ENCODE assay signal across 22 cellular contexts in the genomic region with DNA sequence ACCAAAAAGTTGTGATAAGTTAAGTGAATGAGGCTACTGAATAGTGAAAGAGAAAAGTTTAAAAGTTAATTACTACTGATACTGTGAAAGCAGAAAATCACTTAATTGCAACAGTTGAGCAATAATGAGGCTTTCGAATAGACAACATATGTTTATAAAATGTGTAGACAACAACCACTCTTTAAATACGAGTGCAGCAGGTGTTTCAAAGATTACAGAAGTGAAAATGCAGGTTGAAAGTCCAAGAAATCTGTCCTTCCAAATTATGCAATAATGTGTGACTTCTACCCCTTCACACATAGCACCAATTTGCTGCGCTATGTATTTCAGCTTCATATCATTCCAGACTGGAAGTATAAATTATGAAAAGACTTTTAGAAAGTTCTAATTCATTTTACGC.
DNase-seq lines count a peak whose midpoint lies in the region; ATAC-seq lines count a peak whose summit lies in the region.
"Had no signal": no experiment of that assay in that cellular context is flagged by ENCODE, and none has a peak within 500 bp of the region (broad histone marks: within the 10 kb centered on the region; RNA-seq: fewer than 3 reads in every experiment).

No MANE protein-coding gene starts in this region.

- intact Hi-C loops in Right ventricle myocardium superior (cut with DNase I), result no loop called here

- DNase-seq in left lobe of liver (ENCODE audit: low spot score) (no peak), AG20443 (ENCODE audit: low spot score) (no peak), Right ventricle myocardium superior (no peak)
- no peak for DNase-seq in activated CD4-positive, alpha-beta T cell treated with anti-CD3 and anti-CD28 coated beads, Interleukin-2, amount 50 U/mL, for 4 hours
- no peak for DNase-seq in stimulated activated CD4-positive, alpha-beta T cell treated with anti-CD3 and anti-CD28 coated beads, Interleukin-2, amount 100 ng/mL, for 24 hours
- DNase-seq: DMS53; EL; GM23248; H9; HFFc6; KBM-7; MM.1S; NCI-H1092; NCI-H1436; NCI-H187 treated with DMSO at 0.1 percent for 48 hours; NCI-H69; NK-92 treated with Interleukin-12 subunit alpha and Interleukin-12 subunit beta, amount 100 ng/mL, for 24 hours; SIG-M5 had no signal

- ATAC-seq in GM18511 (IDR thresholded peaks at IDR 0.05; ENCODE audit: unreplicated experiment) (peak; percentile 69), GM19467 (IDR thresholded peaks at IDR 0.05; ENCODE audit: unreplicated experiment) (peak; percentile 48), HG02870 (IDR thresholded peaks at IDR 0.05; ENCODE audit: unreplicated experiment) (peak; percentile 55), left lobe of liver (peak; percentile 62), Right ventricle myocardium superior (ENCODE audit: poor library complexity) (no peak)
- ATAC-seq: SK-N-SH treated with all-trans-retinoic acid at 6 μM for 48 hours had no signal
